8 cellular contexts compared by ENCODE assay signal in genomic region chr9:126411225-126411947, GRCh38.
DNase-seq lines count a peak whose midpoint lies in the region; ATAC-seq and TF ChIP-seq lines count a peak whose summit lies in the region.

No MANE protein-coding gene starts in this region.

- intact Hi-C loops in breast epithelium (cut with DNase I; ENCODE audit: low total_unique reads) (no loop called here), MCF 10A (cut with micrococcal nuclease) (no loop called here), cardiac septum (cut with DNase I) (no loop called here), prostate gland (cut with DNase I) (no loop called here)

- CTCF ChIA-PET in MCF 10A (lab: Yijun Ruan, JAX): interaction anchor here (0.6 to 1.4 kb wide), 3 partner anchors 13 to 983 kb away, joined by 3 to 5 read pairs (median 3); no protein-coding TSS in a partner anchor
- CTCF ChIA-PET in activated CD4-positive, alpha-beta T cell treated with anti-CD3 and anti-CD28 coated beads, Interleukin-2, amount 10 ng/mL, durations not matched to agents 7 days and 5 days (lab: Charles Lee): interaction anchor here (1.8 to 2.5 kb wide), 2 partner anchors 13 to 15 kb away, joined by 5 to 10 read pairs; no protein-coding TSS in a partner anchor

- ATAC-seq in HG03066 (IDR thresholded peaks at IDR 0.05; ENCODE audit: low read depth, unreplicated experiment) (peak; percentile 89), HG03442 (IDR thresholded peaks at IDR 0.05; ENCODE audit: unreplicated experiment) (no peak)

- TF ChIP-seq POLR2A in breast epithelium (IDR thresholded peaks at IDR 0.05) (no peak), prostate gland (IDR thresholded peaks at IDR 0.05) (no peak)

- DNase-seq in breast epithelium (ENCODE audit: low spot score in 2 of 2) (no peak), MCF 10A (ENCODE audit: unreplicated experiment) (no peak), cardiac septum (ENCODE audit: low spot score) (no peak), prostate gland (ENCODE audit: low spot score) (no peak)
- DNase-seq in activated CD4-positive, alpha-beta T cell treated with anti-CD3 and anti-CD28 coated beads, Interleukin-2, amount 10 ng/mL, durations not matched to agents 7 days and 5 days: peak; percentile 73
- DNase-seq in stimulated activated naive CD4-positive, alpha-beta T cell treated with Interleukin-2 at 50 U/mL for 16 hours (lab: John Stamatoyannopoulos, UW): peak; percentile 11

- no peaks in the 10 kb centered on the region for H3K4me1 ChIP-seq in breast epithelium
- no peaks in the 10 kb centered on the region for H3K4me1 ChIP-seq in prostate gland (replicated peaks)

- peak overlapping the region in 1 of 2 donors; percentile 26 for H3K27ac ChIP-seq in breast epithelium
- no peak overlapping the region for H3K27ac ChIP-seq in prostate gland

- POLR2A ChIA-PET in MCF 10A (lab: Yijun Ruan, JAX): no interaction called here
- POLR2A ChIA-PET in activated CD4-positive, alpha-beta T cell treated with anti-CD3 and anti-CD28 coated beads, Interleukin-2, amount 10 ng/mL, durations not matched to agents 7 days and 5 days (lab: Charles Lee): no interaction called here

- no peak overlapping the region for H3K4me3 Mint-ChIP-seq in MCF 10A (ENCODE audit: unreplicated experiment)
- peak overlapping the region; percentile 66 for H3K4me3 Mint-ChIP-seq in activated CD4-positive, alpha-beta T cell treated with anti-CD3 and anti-CD28 coated beads, Interleukin-2, amount 10 ng/mL, durations not matched to agents 7 days and 5 days

- peaks cover 9% of the 10 kb centered on the region for H3K4me1 Mint-ChIP-seq in MCF 10A (ENCODE audit: insufficient read depth, unreplicated experiment)
- H3K4me1 Mint-ChIP-seq in activated CD4-positive, alpha-beta T cell treated with anti-CD3 and anti-CD28 coated beads, Interleukin-2, amount 10 ng/mL, durations not matched to agents 7 days and 5 days: peaks cover 61% of the 10 kb centered on the region

- no peaks in the 10 kb centered on the region for H3K36me3 Mint-ChIP-seq in MCF 10A (ENCODE audit: insufficient read depth, unreplicated experiment)
- H3K36me3 Mint-ChIP-seq in activated CD4-positive, alpha-beta T cell treated with anti-CD3 and anti-CD28 coated beads, Interleukin-2, amount 10 ng/mL, durations not matched to agents 7 days and 5 days (ENCODE audit: low read depth): peaks cover 7% of the 10 kb centered on the region

- H3K9me3 ChIP-seq in breast epithelium: no peaks in the 10 kb centered on the region
- no peaks in the 10 kb centered on the region for H3K9me3 ChIP-seq in prostate gland

- H3K27me3 ChIP-seq in breast epithelium (no peaks in the 10 kb centered on the region), prostate gland (replicated peaks; ENCODE audit: insufficient read depth) (no peaks in the 10 kb centered on the region)

- no peak overlapping the region for H3K27ac Mint-ChIP-seq in MCF 10A (ENCODE audit: low read depth, unreplicated experiment)
- peak overlapping the region; percentile 98 for H3K27ac Mint-ChIP-seq in activated CD4-positive, alpha-beta T cell treated with anti-CD3 and anti-CD28 coated beads, Interleukin-2, amount 10 ng/mL, durations not matched to agents 7 days and 5 days

- no peaks in the 10 kb centered on the region for H3K27me3 Mint-ChIP-seq in MCF 10A (ENCODE audit: insufficient read depth, unreplicated experiment)
- H3K27me3 Mint-ChIP-seq in activated CD4-positive, alpha-beta T cell treated with anti-CD3 and anti-CD28 coated beads, Interleukin-2, amount 10 ng/mL, durations not matched to agents 7 days and 5 days: no peaks in the 10 kb centered on the region

- H3K4me3 ChIP-seq in breast epithelium (peak overlapping the region in 2 of 3 donors; percentile 12 to 35), prostate gland (no peak overlapping the region)

- TF ChIP-seq CTCF in breast epithelium (IDR thresholded peaks at IDR 0.05) (no peak), MCF 10A (IDR thresholded peaks at IDR 0.05; ENCODE audit: unreplicated experiment) (no peak), prostate gland (IDR thresholded peaks at IDR 0.05) (no peak)

- H3K36me3 ChIP-seq in breast epithelium (no peaks in the 10 kb centered on the region), prostate gland (no peaks in the 10 kb centered on the region)

- BruUV-seq in MCF 10A (replicated peaks; lab: Mats Ljungman, UMichigan): no TSS peak

- 52% methylated on average over 12 of the region's 12 CpGs for WGBS in prostate gland

- no peaks in the 10 kb centered on the region for H3K9me3 Mint-ChIP-seq in MCF 10A (ENCODE audit: unreplicated experiment)
- no peaks in the 10 kb centered on the region for H3K9me3 Mint-ChIP-seq in activated CD4-positive, alpha-beta T cell treated with anti-CD3 and anti-CD28 coated beads, Interleukin-2, amount 10 ng/mL, durations not matched to agents 7 days and 5 days

Comparison
In these comparisons a context has a peak if more than half of its experiments do, and no peak if none do; other contexts are left out.
1. DNase-seq: peak in activated CD4-positive, alpha-beta T cell treated with anti-CD3 and anti-CD28 coated beads, Interleukin-2, amount 10 ng/mL, durations not matched to agents 7 days and 5 days (single experiment) and stimulated activated naive CD4-positive, alpha-beta T cell treated with Interleukin-2 at 50 U/mL for 16 hours (single experiment); none in breast epithelium (0 of 2), MCF 10A (single experiment), cardiac septum (single experiment) and prostate gland (single experiment).
2. H3K4me3 ChIP-seq: peak in breast epithelium (2 of 3); none in prostate gland (0 of 2).